9 cellular contexts compared by ENCODE assay signal in genomic region chr1:66334311-66334710, GRCh38.
DNase-seq lines count a peak whose midpoint lies in the region; ATAC-seq, FAIRE-seq and TF ChIP-seq lines count a peak whose summit lies in the region.
"Had no signal": no experiment of that assay in that cellular context is flagged by ENCODE, and none has a peak within 500 bp of the region (broad histone marks: within the 10 kb centered on the region; RNA-seq: fewer than 3 reads in every experiment).

No MANE protein-coding gene starts in this region.

- no peak overlapping the region; the same call in 1 of the 2 replicates for H3K14ac ChIP-seq in IMR-90 (replicated peaks; ENCODE audit: low read depth, low read length)

- intact Hi-C loops in CD4-positive, alpha-beta T cell (cut with DNase I, micrococcal nuclease) = loop anchor here in 1 of 2 experiments (5.0 kb wide), 1 partner anchor 38 kb away; no protein-coding TSS in a partner anchor
- intact Hi-C loops in IMR-90 (cut with micrococcal nuclease) = loop anchor here (5.0 kb wide), 1 partner anchor 38 kb away; no protein-coding TSS in a partner anchor

- no peaks in the 10 kb centered on the region for H3K27me3 ChIP-seq in CD4-positive, alpha-beta T cell (ENCODE audit: control insufficient read depth, insufficient read depth, low read length)
- H3K27me3 ChIP-seq in IMR-90 (ENCODE audit: control insufficient read depth, insufficient read depth, low read length) (no peaks in the 10 kb centered on the region), parathyroid adenoma (ENCODE audit: control insufficient read depth, insufficient read depth, low read length) (no peaks in the 10 kb centered on the region)
- H3K27me3 ChIP-seq in effector memory CD4-positive, alpha-beta T cell (replicated peaks; ENCODE audit: control insufficient read depth, insufficient read depth, low read length, poor library complexity, severe bottlenecking) = no peaks in the 10 kb centered on the region

- no peaks in the 10 kb centered on the region for H3K27me3 Mint-ChIP-seq in CD4-positive, alpha-beta T cell

- TF ChIP-seq POLR2A in IMR-90 (IDR thresholded peaks at IDR 0.05; ENCODE audit: low read depth, low read length) (no peak), H54 (IDR thresholded peaks at IDR 0.05; ENCODE audit: low read depth, low read length) (no peak)

- peak overlapping the region; percentile 27; the same call in 2 of the 3 replicates for H2BK15ac ChIP-seq in IMR-90 (ENCODE audit: low read depth, low read length)

- H2BK120ac ChIP-seq in IMR-90 (ENCODE audit: low read depth, low read length) = no peak overlapping the region

- peak overlapping the region; percentile 82 for H3K27ac ChIP-seq in CD4-positive, alpha-beta T cell (ENCODE audit: low read depth, low read length)
- H3K27ac ChIP-seq in IMR-90 (ENCODE audit: insufficient read depth, low read length) (peak overlapping the region; percentile 55; the same call in 1 of the 2 replicates), parathyroid adenoma (peak overlapping the region; percentile 73)
- H3K27ac ChIP-seq in effector memory CD4-positive, alpha-beta T cell (ENCODE audit: insufficient read depth, low read length, poor library complexity, severe bottlenecking) = peak overlapping the region; percentile 93

- H2AFZ ChIP-seq in IMR-90 (replicated peaks; ENCODE audit: low read length, poor library complexity) = no peak overlapping the region
- H2AFZ ChIP-seq in parathyroid adenoma = no peak overlapping the region

- H4K91ac ChIP-seq in IMR-90 (ENCODE audit: insufficient read depth, low read depth, low read length) = no peak overlapping the region; the same call in none of the 2 replicates

- peak overlapping the region; percentile 28; the same call in 1 of the 2 replicates for H3K4ac ChIP-seq in IMR-90 (ENCODE audit: low read depth, low read length)

- no peak overlapping the region for H3K56ac ChIP-seq in IMR-90 (ENCODE audit: extremely low read depth, insufficient read depth, low read length)

- no peaks in the 10 kb centered on the region for H3K9me3 Mint-ChIP-seq in CD4-positive, alpha-beta T cell

- peak overlapping the region; percentile 97 for H3K4me2 ChIP-seq in IMR-90 (ENCODE audit: low read depth, low read length)
- H3K4me2 ChIP-seq in parathyroid adenoma (ENCODE audit: low read length) = no peak overlapping the region

- H4K5ac ChIP-seq in IMR-90 (ENCODE audit: low read depth, low read length) = 0 out of 2 replicates have a peak overlapping the region, but pooled peaks have one; percentile 29

- no peak for TF ChIP-seq RAD21 in IMR-90 (IDR thresholded peaks at IDR 0.05; ENCODE audit: low read length)

- H4K20me1 ChIP-seq in IMR-90 (ENCODE audit: insufficient read depth, low read length) = no peaks in the 10 kb centered on the region

- no peaks in the 10 kb centered on the region for H3K79me2 ChIP-seq in parathyroid adenoma

- H2BK20ac ChIP-seq in IMR-90 (ENCODE audit: low read depth, low read length) = 0 out of 2 replicates have a peak overlapping the region, but pooled peaks have one; percentile 1

- no peak for FAIRE-seq in H54 (lab: Jason Lieb, UNC)

- no peak for TF ChIP-seq CTCF in CD4-positive, alpha-beta T cell (IDR thresholded peaks at IDR 0.05)
- no peak for TF ChIP-seq CTCF in IMR-90 (conservative IDR thresholded peaks at IDR 0.05; ENCODE audit: low read depth, low read length)
- TF ChIP-seq CTCF in parathyroid adenoma (IDR thresholded peaks at IDR 0.05) = no peak

- in situ Hi-C loops in IMR-90 (cut with MboI; ENCODE audit: low sequenced_read_pairs) = loop anchor here (5.0 kb wide), 1 partner anchor 62 kb away; no protein-coding TSS in a partner anchor

- H3K18ac ChIP-seq in IMR-90 (ENCODE audit: low read depth, low read length) = peak overlapping the region; percentile 26; the same call in 1 of the 2 replicates

- H3K79me1 ChIP-seq in IMR-90 (ENCODE audit: low read depth in 1 of 2, low read length in 2 of 2) = peaks cover 0 to 44% of the 10 kb centered on the region in 2 experiments; a peak in 3 of 4 replicates

- H3K36me3 Mint-ChIP-seq in CD4-positive, alpha-beta T cell (ENCODE audit: low read depth) = peaks cover 60% of the 10 kb centered on the region

- H3K4me1 ChIP-seq in IMR-90 (ENCODE audit: control insufficient read depth, insufficient read depth, low read length) (peaks cover 7% of the 10 kb centered on the region), parathyroid adenoma (no peaks in the 10 kb centered on the region)
- H3K4me1 ChIP-seq in effector memory CD4-positive, alpha-beta T cell (ENCODE audit: control insufficient read depth, insufficient read depth, low read length, poor library complexity, severe bottlenecking) = peaks cover 37% of the 10 kb centered on the region

- POLR2A ChIA-PET in CD4-positive, alpha-beta T cell (lab: Charles Lee) = interaction anchor here (0.6 to 10.9 kb wide), 15 partner anchors 9 to 112 kb away, joined by 3 to 167 read pairs (median 6); no protein-coding TSS in a partner anchor
- POLR2A ChIA-PET in IMR-90 (lab: Charles Lee; ENCODE audit: unreplicated experiment) = no interaction called here

- H2AK5ac ChIP-seq in IMR-90 (ENCODE audit: low read depth, low read length) = peak overlapping the region; percentile 27; the same call in 1 of the 2 replicates

- no TSS peak for BruUV-seq in IMR-90 (replicated peaks; lab: Mats Ljungman, UMichigan)

- H4K8ac ChIP-seq in IMR-90 (ENCODE audit: low read depth in 2 of 2, low read length in 2 of 2) = peak overlapping the region in 1 of 2 experiments; percentile 81; a peak in 2 of 4 replicates

- no peak overlapping the region for H2AK9ac ChIP-seq in IMR-90 (replicated peaks; ENCODE audit: low read depth, low read length, poor library complexity)

- no peak for ATAC-seq in CD4-positive, alpha-beta T cell (ENCODE audit: poor library complexity)
- ATAC-seq in IMR-90 (ENCODE audit: low read depth) = no peak
- ATAC-seq in HG03378 (IDR thresholded peaks at IDR 0.05; ENCODE audit: unreplicated experiment) = no peak

- H3K36me3 ChIP-seq in IMR-90 (ENCODE audit: control insufficient read depth, insufficient read depth, low read length) = peaks cover 13% of the 10 kb centered on the region
- no peaks in the 10 kb centered on the region for H3K36me3 ChIP-seq in effector memory CD4-positive, alpha-beta T cell (ENCODE audit: control insufficient read depth, insufficient read depth, low read length)
- no peaks in the 10 kb centered on the region for H3K36me3 ChIP-seq in parathyroid adenoma (ENCODE audit: control insufficient read depth, insufficient read depth, low read length)

- H3K23ac ChIP-seq in IMR-90 (ENCODE audit: low read depth, low read length) = peak overlapping the region; percentile 99

- dilution Hi-C loops in IMR-90 (cut with HindIII; ENCODE audit: low sequenced_read_pairs, unreplicated experiment) = no loop called here

- DNase-seq in CD4-positive, alpha-beta T cell = no peak
- no peak for DNase-seq in IMR-90
- no peak for DNase-seq in effector memory CD4-positive, alpha-beta T cell
- no peak for DNase-seq in CD1c-positive myeloid dendritic cell (ENCODE audit: extremely low spot score)
- no peak for DNase-seq in activated CD8-positive, alpha-beta memory T cell treated with anti-CD3 and anti-CD28 coated beads, Interleukin-2, amount 50 U/mL, for 48 hours
- no peak for DNase-seq in H54 (ENCODE audit: insufficient read length, low spot score)
- DNase-seq: NCI-H1930 had no signal

- peak overlapping the region; percentile 99 for H3K4me3 Mint-ChIP-seq in CD4-positive, alpha-beta T cell

- H3K9me1 ChIP-seq in IMR-90 (ENCODE audit: insufficient read depth, low read length) = peaks cover 9% of the 10 kb centered on the region; the same call in 1 of the 2 replicates

- H2BK5ac ChIP-seq in IMR-90 (ENCODE audit: low read depth, low read length, poor library complexity, severe bottlenecking) = peak overlapping the region; percentile 78

- H3K4me1 Mint-ChIP-seq in CD4-positive, alpha-beta T cell (ENCODE audit: low read depth) = peaks cover 74% of the 10 kb centered on the region

- H3K9ac ChIP-seq in IMR-90 (ENCODE audit: low read depth, low read length) (peak overlapping the region; percentile 60), parathyroid adenoma (no peak overlapping the region)

- H3K4me3 ChIP-seq in IMR-90 (ENCODE audit: insufficient read depth, low read depth, low read length) = peak overlapping the region; percentile 55
- H3K4me3 ChIP-seq in effector memory CD4-positive, alpha-beta T cell (ENCODE audit: insufficient read depth, low read depth, low read length, poor library complexity, severe bottlenecking) = peak overlapping the region; percentile 94
- no peak overlapping the region for H3K4me3 ChIP-seq in parathyroid adenoma (ENCODE audit: low read depth, low read length)

- no peaks in the 10 kb centered on the region for H3K9me3 ChIP-seq in CD4-positive, alpha-beta T cell (ENCODE audit: control insufficient read depth, low read length)
- H3K9me3 ChIP-seq in IMR-90 (ENCODE audit: control insufficient read depth, insufficient read depth, low read length) = no peaks in the 10 kb centered on the region
- H3K9me3 ChIP-seq in effector memory CD4-positive, alpha-beta T cell (ENCODE audit: control insufficient read depth, low read length) = no peaks in the 10 kb centered on the region
- no peaks in the 10 kb centered on the region for H3K9me3 ChIP-seq in parathyroid adenoma (ENCODE audit: control insufficient read depth, low read length)

- H3K27ac Mint-ChIP-seq in CD4-positive, alpha-beta T cell = peak overlapping the region; percentile 99

- WGBS in IMR-90 (ENCODE audit: extremely low coverage in 2 of 2, insufficient read length in 1 of 2), 2 experiments = no CpG with 5 or more reads among the region's 2 CpGs

- CTCF ChIA-PET in CD4-positive, alpha-beta T cell (lab: Charles Lee) = interaction anchor here (3.3 to 5.0 kb wide), 4 partner anchors 11 to 112 kb away, joined by 10 to 35 read pairs (median 22); no protein-coding TSS in a partner anchor
- CTCF ChIA-PET in IMR-90 (lab: Yijun Ruan, JAX) = interaction anchor here (0.7 to 0.8 kb wide), 2 partner anchors 77 to 113 kb away, joined by 3 to 4 read pairs; no protein-coding TSS in a partner anchor

TF ChIP-seq in IMR-90, 13 proteins besides CTCF, POLR2A, EP300 and RAD21:
- TF ChIP-seq SMC3 (IDR thresholded peaks at IDR 0.05; ENCODE audit: low read depth, low read length) = no peak
- no peak for TF ChIP-seq CEBPB (IDR thresholded peaks at IDR 0.05; ENCODE audit: low read depth, low read length)
- no peak for TF ChIP-seq FOS (IDR thresholded peaks at IDR 0.05; ENCODE audit: low read depth, low read length)
